13 cellular contexts compared by ENCODE assay signal in the genomic region with DNA sequence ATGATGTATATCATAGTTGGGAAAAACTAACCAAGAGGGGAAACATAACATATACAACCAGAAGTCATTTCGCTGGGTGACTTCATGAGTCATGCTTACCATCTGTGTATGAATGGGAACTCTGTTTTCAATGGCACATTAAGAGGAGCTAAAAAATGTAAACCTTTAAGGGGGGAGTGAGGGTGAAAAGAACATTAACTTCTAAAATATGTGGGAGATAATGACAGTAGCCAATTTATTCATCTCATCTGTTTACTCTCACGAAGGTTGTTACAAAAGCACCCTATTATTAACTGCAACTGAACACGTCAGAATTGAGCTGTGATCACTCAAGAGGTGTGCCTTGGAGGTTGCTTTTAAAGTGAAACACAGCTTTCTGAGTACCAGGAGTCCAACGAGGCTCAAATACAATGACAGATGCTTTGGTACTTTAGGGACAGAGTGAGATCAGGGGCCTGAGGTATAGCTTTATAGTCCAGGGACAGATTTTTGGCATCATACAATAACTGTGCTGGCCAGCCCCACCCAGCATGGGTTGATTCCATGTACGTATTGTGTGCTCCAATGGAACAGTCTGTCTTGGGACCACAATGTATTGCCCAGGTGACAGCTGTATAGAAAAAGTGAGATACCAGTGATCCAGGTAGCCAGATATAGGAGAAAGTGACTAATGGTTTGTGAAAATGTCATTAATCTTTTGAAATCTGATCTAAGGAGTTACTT.
DNase-seq lines count a peak whose midpoint lies in the region; ATAC-seq and TF ChIP-seq lines count a peak whose summit lies in the region.
"Had no signal": no experiment of that assay in that cellular context is flagged by ENCODE, and none has a peak within 500 bp of the region (broad histone marks: within the 10 kb centered on the region; RNA-seq: fewer than 3 reads in every experiment).

No MANE protein-coding gene starts in this region.

- no peaks in the 10 kb centered on the region for H3K9me3 ChIP-seq in RWPE2 (ENCODE audit: severe bottlenecking)
- H3K9me3 ChIP-seq: left ventricle myocardium inferior, suprapubic skin had no signal

- DNase-seq in AG20443 (ENCODE audit: low spot score) (peak; percentile 35), NCI-H1105 (lab: John Stamatoyannopoulos, UW) (peak; percentile 70), RWPE2 (ENCODE audit: low spot score) (no peak), fibroblast of the aortic adventitia (ENCODE audit: low read depth) (peak; percentile 71), NAMALWA (ENCODE audit: low spot score) (no peak), activated gamma-delta T cell treated with Interleukin-2 at 50 U/mL for 16 hours (no peak)
- DNase-seq in stimulated activated CD4-positive, alpha-beta T cell treated with anti-CD3 and anti-CD28 coated beads, Interleukin-15, amount 100 ng/mL, for 24 hours: no peak
- DNase-seq in stimulated activated CD8-positive, alpha-beta memory T cell treated with anti-CD3 and anti-CD28 coated beads, Interleukin-4, amount 100 ng/mL, for 48 hours: no peak
- DNase-seq: activated T-cell treated with anti-CD3 and anti-CD28 coated beads, Interleukin-2, amount 50 U/mL, for 48 hours; DMS79; dorsolateral prefrontal cortex; left ventricle myocardium inferior had no signal

- H3K27me3 ChIP-seq in RWPE2 (ENCODE audit: insufficient read depth, poor library complexity, severe bottlenecking): no peaks in the 10 kb centered on the region
- H3K27me3 ChIP-seq: suprapubic skin had no signal

- TF ChIP-seq CTCF in RWPE2 (IDR thresholded peaks at IDR 0.05; ENCODE audit: poor library complexity, severe bottlenecking) (no peak), fibroblast of the aortic adventitia (IDR thresholded peaks at IDR 0.05; ENCODE audit: insufficient read depth, low read length) (no peak)

- H3K27ac ChIP-seq in RWPE2 (ENCODE audit: poor library complexity, severe bottlenecking): peak overlapping the region; percentile 79
- H3K27ac ChIP-seq: dorsolateral prefrontal cortex, left ventricle myocardium inferior, suprapubic skin had no signal

- H3K36me3 ChIP-seq in RWPE2 (ENCODE audit: low read depth): no peaks in the 10 kb centered on the region
- H3K36me3 ChIP-seq: left ventricle myocardium inferior, suprapubic skin had no signal

- peaks cover 44% of the 10 kb centered on the region for H3K4me1 ChIP-seq in RWPE2 (ENCODE audit: insufficient read depth, poor library complexity, severe bottlenecking)
- H3K4me1 ChIP-seq: left ventricle myocardium inferior, suprapubic skin had no signal

- H3K4me3 ChIP-seq in RWPE2 (ENCODE audit: severe bottlenecking) (no peak overlapping the region), fibroblast of the aortic adventitia (ENCODE audit: low read depth, low read length) (no peak overlapping the region)
- H3K4me3 ChIP-seq: dorsolateral prefrontal cortex, left ventricle myocardium inferior, suprapubic skin had no signal

- ATAC-seq in RWPE2 (ENCODE audit: low read depth): peak; percentile 89

Comparison
In these comparisons a context has a peak if more than half of its experiments do, and no peak if none do; other contexts are left out.
1. DNase-seq: peak in AG20443 (single experiment), NCI-H1105 (single experiment) and fibroblast of the aortic adventitia (single experiment); none in RWPE2 (single experiment), NAMALWA (single experiment), activated gamma-delta T cell treated with Interleukin-2 at 50 U/mL for 16 hours (single experiment), stimulated activated CD4-positive, alpha-beta T cell treated with anti-CD3 and anti-CD28 coated beads, Interleukin-15, amount 100 ng/mL, for 24 hours (single experiment) and stimulated activated CD8-positive, alpha-beta memory T cell treated with anti-CD3 and anti-CD28 coated beads, Interleukin-4, amount 100 ng/mL, for 48 hours (single experiment).